In the genomic region with DNA sequence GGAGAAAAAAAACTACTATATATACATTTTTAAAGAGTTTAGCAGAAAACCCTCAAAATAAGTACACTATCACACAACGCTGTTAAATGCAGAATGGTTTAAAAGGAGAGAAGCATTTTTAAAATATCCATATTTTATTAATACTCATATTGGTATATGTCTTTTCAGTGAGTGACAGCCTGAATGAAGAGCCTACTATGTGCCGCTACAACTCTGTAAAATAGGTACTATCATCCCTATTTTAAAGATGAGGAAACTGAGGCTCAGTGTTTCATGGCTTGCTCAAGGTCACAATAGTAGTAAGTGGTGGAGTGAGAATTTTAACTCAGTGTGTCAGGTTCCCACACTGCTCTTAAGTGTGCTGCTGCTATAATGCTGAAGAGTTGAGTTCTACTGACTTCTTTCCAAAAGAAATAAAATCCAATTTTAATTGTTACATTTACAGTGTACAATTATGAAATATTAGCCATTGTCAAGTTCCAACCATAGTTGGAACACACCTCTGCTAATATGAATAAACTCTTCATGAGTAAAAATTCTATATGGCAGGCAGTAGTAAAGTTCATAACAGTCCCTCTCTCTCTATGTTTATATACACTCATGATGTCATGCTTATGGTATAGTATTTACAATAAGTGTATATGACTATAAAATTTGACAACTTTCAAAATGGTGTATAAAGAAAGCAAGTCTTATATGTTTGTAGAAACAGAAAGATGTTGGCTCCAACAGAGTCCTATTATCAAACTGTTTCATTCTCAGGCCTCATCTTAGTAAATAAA, we compare ENCODE assay signal across 16 cellular contexts. TPM values are rescaled to one million over a fixed set of nuclear protein-coding genes. Genes with fewer than 3 reads are reported as not detected.
DNase-seq lines count a peak whose midpoint lies in the region; ATAC-seq and TF ChIP-seq lines count a peak whose summit lies in the region.
"Had no signal": no experiment of that assay in that cellular context is flagged by ENCODE, and none has a peak within 500 bp of the region (broad histone marks: within the 10 kb centered on the region; RNA-seq: fewer than 3 reads in every experiment).

No MANE protein-coding gene starts in this region.

- CTCF ChIA-PET in activated CD4-positive, alpha-beta T cell treated with anti-CD3 and anti-CD28 coated beads for 36 hours (lab: Charles Lee) = interaction anchor here (0.5 to 2.6 kb wide), 6 partner anchors 14 to 140 kb away, joined by 3 to 15 read pairs (median 3); a partner anchor contains a TSS
- CTCF ChIA-PET in activated naive CD4-positive, alpha-beta T cell treated with anti-CD3 and anti-CD28 coated beads, Interleukin-2, amount 10 ng/mL, durations not matched to agents 7 days and 5 days (lab: Charles Lee) = interaction anchor here (1.0 to 1.2 kb wide), 2 partner anchors 35 to 179 kb away, joined by 3 to 5 read pairs; no protein-coding TSS in a partner anchor

- H3K4me3 Mint-ChIP-seq in activated CD4-positive, alpha-beta T cell treated with anti-CD3 and anti-CD28 coated beads for 36 hours = peak overlapping the region; percentile 77
- peak overlapping the region; percentile 70 for H3K4me3 Mint-ChIP-seq in activated naive CD4-positive, alpha-beta T cell treated with anti-CD3 and anti-CD28 coated beads, Interleukin-2, amount 10 ng/mL, durations not matched to agents 7 days and 5 days
- H3K4me3 Mint-ChIP-seq in brain = peak overlapping the region in 4 of 5 experiments; percentile 74 to 81 (median 77)

- TF ChIP-seq POLR2A in thyroid gland (IDR thresholded peaks at IDR 0.05) = no peak
- no peak for TF ChIP-seq POLR2A in transverse colon (IDR thresholded peaks at IDR 0.05)

- intact Hi-C loops in activated CD4-positive, alpha-beta T cell treated with anti-CD3 and anti-CD28 coated beads for 36 hours (cut with DNase I, micrococcal nuclease) = loop anchor here (5.0 to 10.0 kb wide), 5 partner anchors 33 to 1401 kb away; a partner anchor contains a TSS
- intact Hi-C loops in thyroid gland (cut with DNase I) = loop anchor here (10.0 kb wide), 1 partner anchor 181 kb away; a partner anchor contains a TSS
- intact Hi-C loops in transverse colon (cut with DNase I; ENCODE audit: low total_unique reads) = loop anchor here (5.0 kb wide), 1 partner anchor 183 kb away; a partner anchor contains a TSS

- H3K36me3 ChIP-seq in thyroid gland (no peaks in the 10 kb centered on the region), transverse colon (no peaks in the 10 kb centered on the region)
- H3K36me3 ChIP-seq: BLaER1 treated with 17β-estradiol and CSF1 and Interleukin-3, amounts not matched to agents 10 nM and 100 nM had no signal

- no peak overlapping the region for H3K4me3 ChIP-seq in thyroid gland (replicated peaks in 1 of 3)
- no peak overlapping the region for H3K4me3 ChIP-seq in transverse colon
- H3K4me3 ChIP-seq: BLaER1 treated with 17β-estradiol and CSF1 and Interleukin-3, amounts not matched to agents 10 nM and 100 nM had no signal

- H3K27ac Mint-ChIP-seq in activated CD4-positive, alpha-beta T cell treated with anti-CD3 and anti-CD28 coated beads for 36 hours = peak overlapping the region; percentile 94
- H3K27ac Mint-ChIP-seq in activated naive CD4-positive, alpha-beta T cell treated with anti-CD3 and anti-CD28 coated beads, Interleukin-2, amount 10 ng/mL, durations not matched to agents 7 days and 5 days = no peak overlapping the region
- peak overlapping the region in 2 of 5 experiments; percentile 8 to 79 for H3K27ac Mint-ChIP-seq in brain

- POLR2A ChIA-PET in activated CD4-positive, alpha-beta T cell treated with anti-CD3 and anti-CD28 coated beads for 36 hours (lab: Charles Lee) = interaction anchor here (0.6 kb wide), 2 partner anchors 39 to 249 kb away, joined by 3 to 5 read pairs; no protein-coding TSS in a partner anchor

- in situ Hi-C loops in transverse colon (cut with MboI; ENCODE audit: low pct_ligation_motif_present in 1 of 4, low pct_unique_long_range_greater_than_20kb in 1 of 4, low sequenced_read_pairs in 3 of 4) = no loop called here

- no peaks in the 10 kb centered on the region for H3K9me3 Mint-ChIP-seq in activated CD4-positive, alpha-beta T cell treated with anti-CD3 and anti-CD28 coated beads for 36 hours (ENCODE audit: low read depth)
- no peaks in the 10 kb centered on the region for H3K9me3 Mint-ChIP-seq in activated naive CD4-positive, alpha-beta T cell treated with anti-CD3 and anti-CD28 coated beads, Interleukin-2, amount 10 ng/mL, durations not matched to agents 7 days and 5 days
- peaks cover 0 to 2% (median 0%) of the 10 kb centered on the region in 5 experiments for H3K9me3 Mint-ChIP-seq in brain

- H3K4me1 Mint-ChIP-seq in activated CD4-positive, alpha-beta T cell treated with anti-CD3 and anti-CD28 coated beads for 36 hours = peaks cover 61% of the 10 kb centered on the region
- peaks cover 46% of the 10 kb centered on the region for H3K4me1 Mint-ChIP-seq in activated naive CD4-positive, alpha-beta T cell treated with anti-CD3 and anti-CD28 coated beads, Interleukin-2, amount 10 ng/mL, durations not matched to agents 7 days and 5 days
- peaks cover 54% of the 10 kb centered on the region for H3K4me1 Mint-ChIP-seq in brain

- no peaks in the 10 kb centered on the region for H3K27me3 ChIP-seq in thyroid gland
- peaks cover 4% of the 10 kb centered on the region for H3K27me3 ChIP-seq in transverse colon

- no peaks in the 10 kb centered on the region for H3K27me3 Mint-ChIP-seq in activated CD4-positive, alpha-beta T cell treated with anti-CD3 and anti-CD28 coated beads for 36 hours
- peaks cover 8% of the 10 kb centered on the region for H3K27me3 Mint-ChIP-seq in activated naive CD4-positive, alpha-beta T cell treated with anti-CD3 and anti-CD28 coated beads, Interleukin-2, amount 10 ng/mL, durations not matched to agents 7 days and 5 days
- H3K27me3 Mint-ChIP-seq in brain = peaks cover 7% of the 10 kb centered on the region

- WGBS in thyroid gland, 2 donors = 94 to 98% methylated on average over 2 of the region's 2 CpGs
- WGBS in transverse colon (ENCODE audit: low coverage in 1 of 2), 2 donors = 93 to 95% methylated on average over 2 of the region's 2 CpGs

- DNase-seq in activated CD4-positive, alpha-beta T cell treated with anti-CD3 and anti-CD28 coated beads for 36 hours = no peak
- no peak for DNase-seq in activated CD4-positive, alpha-beta T cell treated with anti-CD3 and anti-CD28 coated beads for 48 hours
- DNase-seq in activated naive CD4-positive, alpha-beta T cell treated with anti-CD3 and anti-CD28 coated beads, Interleukin-2, amount 10 ng/mL, durations not matched to agents 7 days and 5 days = no peak
- DNase-seq in activated naive CD4-positive, alpha-beta T cell (lab: John Stamatoyannopoulos, UW) = no peak
- DNase-seq in thyroid gland = no peak
- DNase-seq in transverse colon = no peak
- DNase-seq in cerebellum (ENCODE audit: low spot score) = no peak
- DNase-seq: Caco-2; MM.1S; NCI-H1105; NCI-H1694 treated with DMSO at 0.1 percent for 48 hours; NCI-H345; NK-92 treated with Interleukin-12 subunit alpha and Interleukin-12 subunit beta, amount 100 ng/mL, for 24 hours; OCI-M1 had no signal

- H3K9me3 ChIP-seq in thyroid gland (no peaks in the 10 kb centered on the region), transverse colon (no peaks in the 10 kb centered on the region)
- H3K9me3 ChIP-seq: Caco-2 had no signal

- H3K4me1 ChIP-seq in thyroid gland (peaks cover 17 to 37% of the 10 kb centered on the region in 2 donors), transverse colon (peaks cover 0 to 13% (median 6%) of the 10 kb centered on the region in 4 donors)

- H3K27ac ChIP-seq in thyroid gland (peak overlapping the region; percentile 6 to 94 (median 89)), transverse colon (no peak overlapping the region)
- H3K27ac ChIP-seq: BLaER1 treated with 17β-estradiol and CSF1 and Interleukin-3, amounts not matched to agents 10 nM and 100 nM had no signal

- ATAC-seq in activated CD4-positive, alpha-beta T cell treated with anti-CD3 and anti-CD28 coated beads for 36 hours = no peak

- TF ChIP-seq EP300 in transverse colon (IDR thresholded peaks at IDR 0.05; ENCODE audit: low read depth) = no peak

- no peak for TF ChIP-seq CTCF in brain (conservative IDR thresholded peaks at IDR 0.05)
- TF ChIP-seq CTCF in thyroid gland (IDR thresholded peaks at IDR 0.05) = no peak
- no peak for TF ChIP-seq CTCF in transverse colon (IDR thresholded peaks at IDR 0.05)

- H3K36me3 Mint-ChIP-seq in activated CD4-positive, alpha-beta T cell treated with anti-CD3 and anti-CD28 coated beads for 36 hours (ENCODE audit: low read depth) = no peaks in the 10 kb centered on the region
- H3K36me3 Mint-ChIP-seq in activated naive CD4-positive, alpha-beta T cell treated with anti-CD3 and anti-CD28 coated beads, Interleukin-2, amount 10 ng/mL, durations not matched to agents 7 days and 5 days = peaks cover 2% of the 10 kb centered on the region
- no peaks in the 10 kb centered on the region for H3K36me3 Mint-ChIP-seq in brain

RNA-seq across cellular contexts. Expression of a gene that starts 3.1 kb away (rescaled TPM):
- 10 to 100 TPM; 13.8 to 14.5 TPM for total RNA-seq in activated CD4-positive, alpha-beta T cell treated with anti-CD3 and anti-CD28 coated beads for 36 hours
- 8.5 TPM for polyA plus RNA-seq in brain (ENCODE audit: insufficient read depth, low read depth, low replicate concordance)
- total RNA-seq in thyroid gland = 10 to 100 TPM; 19.3 to 37.1 (median 21.3) TPM
- total RNA-seq in transverse colon = 10 to 100 TPM in 1 of 4 donors, 1 to 10 TPM in 2, under 1 TPM in 1; 0.20 to 13.1 (median 2.9) TPM
- total RNA-seq in cerebellum = 30.4 TPM

Comparison
In these comparisons a context has a peak if more than half of its experiments do, and no peak if none do; other contexts are left out.
1. H3K27ac ChIP-seq: peak in thyroid gland (3 of 3); none in transverse colon (0 of 4).
2. Peak in every context shown above with its lines, with median percentiles within 50 percentile points of each other: H3K4me3 Mint-ChIP-seq.